24 cellular contexts compared by ENCODE assay signal in genomic region chr2:119818792-119819191, GRCh38.
"Had no signal": no experiment of that assay in that cellular context is flagged by ENCODE, and none has a peak within 500 bp of the region (broad histone marks: within the 10 kb centered on the region; RNA-seq: fewer than 3 reads in every experiment).

No MANE protein-coding gene starts in this region.

- H3K27ac Mint-ChIP-seq: activated CD4-positive, alpha-beta memory T cell treated with anti-CD3 and anti-CD28 coated beads for 36 hours; activated CD4-positive, alpha-beta T cell treated with anti-CD3 and anti-CD28 coated beads, Interleukin-2, amount 10 ng/mL, durations not matched to agents 7 days and 5 days; activated naive CD8-positive, alpha-beta T cell treated with anti-CD3 and anti-CD28 coated beads, Interleukin-2, amount 10 ng/mL, durations not matched to agents 7 days and 5 days had no signal

- ATAC-seq: Right ventricle myocardium inferior had no signal

- DNase-seq: activated CD4-positive, alpha-beta memory T cell treated with anti-CD3 and anti-CD28 coated beads for 36 hours; activated CD4-positive, alpha-beta T cell treated with anti-CD3 and anti-CD28 coated beads, Interleukin-2, amount 10 ng/mL, durations not matched to agents 7 days and 5 days; activated CD4-positive, CD25-positive, alpha-beta regulatory T cell; activated naive CD8-positive, alpha-beta T cell treated with anti-CD3 and anti-CD28 coated beads, Interleukin-2, amount 10 ng/mL, durations not matched to agents 7 days and 5 days; activated T-cell treated with anti-CD3 and anti-CD28 coated beads for 4 hours; activated T-cell treated with anti-CD3 and anti-CD28 coated beads, Interleukin-2, amount 50 U/mL, for 48 hours; aorta; caudate nucleus; MG63; MV-4-11; NCI-H1105; NCI-H1436; NCI-H1694 treated with DMSO at 0.1 percent for 48 hours; NCI-H2029 treated with DMSO at 0.1 percent for 48 hours; NCI-H345; NCI-H510A; NCI-H526 treated with DMSO at 0.1 percent for 48 hours; NCI-H82; RPMI8226; T-helper 1 cell had no signal

- H3K27ac ChIP-seq: breast epithelium, SK-N-MC, VCaP had no signal

- H3K9me3 ChIP-seq: MG63 had no signal

- H3K4me3 Mint-ChIP-seq: activated CD4-positive, alpha-beta memory T cell treated with anti-CD3 and anti-CD28 coated beads for 36 hours; activated CD4-positive, alpha-beta T cell treated with anti-CD3 and anti-CD28 coated beads, Interleukin-2, amount 10 ng/mL, durations not matched to agents 7 days and 5 days; activated naive CD8-positive, alpha-beta T cell treated with anti-CD3 and anti-CD28 coated beads, Interleukin-2, amount 10 ng/mL, durations not matched to agents 7 days and 5 days had no signal

- H3K36me3 ChIP-seq: breast epithelium, MG63 had no signal

- H3K4me3 ChIP-seq: breast epithelium, MG63, SK-N-MC had no signal

- H3K27me3 ChIP-seq: breast epithelium, MG63 had no signal

- H3K27me3 Mint-ChIP-seq: activated CD4-positive, alpha-beta memory T cell treated with anti-CD3 and anti-CD28 coated beads for 36 hours; activated CD4-positive, alpha-beta T cell treated with anti-CD3 and anti-CD28 coated beads, Interleukin-2, amount 10 ng/mL, durations not matched to agents 7 days and 5 days; activated naive CD8-positive, alpha-beta T cell treated with anti-CD3 and anti-CD28 coated beads, Interleukin-2, amount 10 ng/mL, durations not matched to agents 7 days and 5 days had no signal

- H3K4me1 ChIP-seq: breast epithelium had no signal
